9 cellular contexts compared by ENCODE assay signal in genomic region chr1:170670751-170671628, GRCh38. TPM values are rescaled to one million over a fixed set of nuclear protein-coding genes. Genes with fewer than 3 reads are reported as not detected.
DNase-seq lines count a peak whose midpoint lies in the region; ATAC-seq and TF ChIP-seq lines count a peak whose summit lies in the region.
"Had no signal": no experiment of that assay in that cellular context is flagged by ENCODE, and none has a peak within 500 bp of the region (broad histone marks: within the 10 kb centered on the region; RNA-seq: fewer than 3 reads in every experiment).

No MANE protein-coding gene starts in this region.

- H3K4me2 ChIP-seq in neural progenitor cell, result peak overlapping the region; percentile 9

- H3K4me1 Mint-ChIP-seq in neural progenitor cell, result peaks cover 47% of the 10 kb centered on the region
- H3K4me1 Mint-ChIP-seq in T-helper 2 cell treated with Interferon-gamma antibody and Interleukin-4, amounts not matched to agents 5 μg/mL and 100 μg/mL, for 36 hours (ENCODE audit: low read depth), result peaks cover 9% of the 10 kb centered on the region

- H3K36me3 ChIP-seq in HUES64 (ENCODE audit: insufficient read depth, low read length), result no peaks in the 10 kb centered on the region
- no peaks in the 10 kb centered on the region for H3K36me3 ChIP-seq in neural progenitor cell

- peaks cover 71% of the 10 kb centered on the region for H3K27me3 ChIP-seq in HUES64 (ENCODE audit: insufficient read depth, low read length)
- peaks cover 100% of the 10 kb centered on the region for H3K27me3 ChIP-seq in neural progenitor cell

- H3K27ac ChIP-seq in HUES64 (ENCODE audit: low read depth, low read length) (no peak overlapping the region), neural progenitor cell (no peak overlapping the region)

- H3K4me1 ChIP-seq in HUES64 (ENCODE audit: insufficient read depth, low read length) (peaks cover 33% of the 10 kb centered on the region), neural progenitor cell (peaks cover 17% of the 10 kb centered on the region)

- ATAC-seq in GM19397 (IDR thresholded peaks at IDR 0.05; ENCODE audit: unreplicated experiment), result no peak
- no peak for ATAC-seq in HG02763 (IDR thresholded peaks at IDR 0.05; ENCODE audit: unreplicated experiment)

- H3K36me3 Mint-ChIP-seq in neural progenitor cell, result peaks cover 5% of the 10 kb centered on the region
- H3K36me3 Mint-ChIP-seq in T-helper 2 cell treated with Interferon-gamma antibody and Interleukin-4, amounts not matched to agents 5 μg/mL and 100 μg/mL, for 36 hours (ENCODE audit: low read depth), result peaks cover 1% of the 10 kb centered on the region

- no peak overlapping the region for H2AFZ ChIP-seq in neural progenitor cell (replicated peaks)

- H3K9me3 ChIP-seq in HUES64 (ENCODE audit: insufficient read depth, low read depth, low read length), result no peaks in the 10 kb centered on the region
- H3K9me3 ChIP-seq in neural progenitor cell (ENCODE audit: low read depth), result no peaks in the 10 kb centered on the region

- peaks cover 4% of the 10 kb centered on the region for H3F3A ChIP-seq in neural progenitor cell (ENCODE audit: low read depth)

- peak; percentile 91 for TF ChIP-seq CTCF in AG09319 (IDR thresholded peaks at IDR 0.05; ENCODE audit: low read depth, low read length)
- TF ChIP-seq CTCF in epithelial cell of proximal tubule (conservative IDR thresholded peaks at IDR 0.05; ENCODE audit: low read depth, low read length), result peak; percentile 69
- peak; percentile 98 for TF ChIP-seq CTCF in neural progenitor cell (IDR thresholded peaks at IDR 0.05)

- H3K9ac ChIP-seq in HUES64 (ENCODE audit: low read depth, low read length) (no peak overlapping the region), neural progenitor cell (no peak overlapping the region)

- peaks cover 52% of the 10 kb centered on the region for H3K27me3 Mint-ChIP-seq in neural progenitor cell (ENCODE audit: insufficient read depth, low read depth)
- peaks cover 75% of the 10 kb centered on the region for H3K27me3 Mint-ChIP-seq in T-helper 2 cell treated with Interferon-gamma antibody and Interleukin-4, amounts not matched to agents 5 μg/mL and 100 μg/mL, for 36 hours (ENCODE audit: low read depth)

- H3K4me3 Mint-ChIP-seq in neural progenitor cell, result peak overlapping the region; percentile 78
- H3K4me3 Mint-ChIP-seq in T-helper 2 cell treated with Interferon-gamma antibody and Interleukin-4, amounts not matched to agents 5 μg/mL and 100 μg/mL, for 36 hours, result no peak overlapping the region

- DNase-seq in AG09319 (ENCODE audit: extremely low read depth, low read depth) (no peak), epithelial cell of proximal tubule (ENCODE audit: low read depth) (no peak), neural progenitor cell (ENCODE audit: low spot score) (peak; percentile 86)
- no peak for DNase-seq in T-helper 2 cell treated with Interferon-gamma antibody and Interleukin-4, amounts not matched to agents 5 μg/mL and 100 μg/mL, for 36 hours (ENCODE audit: low spot score)
- no peak for DNase-seq in activated T-cell treated with anti-CD3 and anti-CD28 coated beads, Interleukin-2, amount 50 U/mL, for 1 hour
- DNase-seq: NCI-H2227 treated with DMSO at 0.1 percent for 48 hours had no signal

- peaks cover 41% of the 10 kb centered on the region for H4K20me1 ChIP-seq in neural progenitor cell (ENCODE audit: low read depth)

- no peak overlapping the region for H3K27ac Mint-ChIP-seq in neural progenitor cell
- no peak overlapping the region for H3K27ac Mint-ChIP-seq in T-helper 2 cell treated with Interferon-gamma antibody and Interleukin-4, amounts not matched to agents 5 μg/mL and 100 μg/mL, for 36 hours

- peaks cover 3% of the 10 kb centered on the region for H3K9me3 Mint-ChIP-seq in neural progenitor cell
- no peaks in the 10 kb centered on the region for H3K9me3 Mint-ChIP-seq in T-helper 2 cell treated with Interferon-gamma antibody and Interleukin-4, amounts not matched to agents 5 μg/mL and 100 μg/mL, for 36 hours

- 22% methylated on average over 28 of the region's 29 CpGs for WGBS in HUES64

- H3K4me3 ChIP-seq in HUES64 (ENCODE audit: low read length) (peak overlapping the region; percentile 24; the same call in 1 of the 2 replicates), epithelial cell of proximal tubule (ENCODE audit: low read depth, low read length) (no peak overlapping the region), neural progenitor cell (no peak overlapping the region)

- no peaks in the 10 kb centered on the region for H3K79me2 ChIP-seq in neural progenitor cell (ENCODE audit: low read depth)

RNA-seq across cellular contexts. Expression of gene PRRX1, which starts 7.1 kb away (rescaled TPM):
- polyA plus RNA-seq in HUES64 (2013, experiment 1 of 2), result 2.2 TPM
- polyA plus RNA-seq in HUES64 (2013, experiment 2 of 2), result 1.6 TPM
- total RNA-seq in epithelial cell of proximal tubule (under 0.01 and 0.87 TPM in 2 replicates), neural progenitor cell (ENCODE audit: low replicate concordance) (0.09 and 0.19 TPM in 2 replicates)
